In the genomic region with DNA sequence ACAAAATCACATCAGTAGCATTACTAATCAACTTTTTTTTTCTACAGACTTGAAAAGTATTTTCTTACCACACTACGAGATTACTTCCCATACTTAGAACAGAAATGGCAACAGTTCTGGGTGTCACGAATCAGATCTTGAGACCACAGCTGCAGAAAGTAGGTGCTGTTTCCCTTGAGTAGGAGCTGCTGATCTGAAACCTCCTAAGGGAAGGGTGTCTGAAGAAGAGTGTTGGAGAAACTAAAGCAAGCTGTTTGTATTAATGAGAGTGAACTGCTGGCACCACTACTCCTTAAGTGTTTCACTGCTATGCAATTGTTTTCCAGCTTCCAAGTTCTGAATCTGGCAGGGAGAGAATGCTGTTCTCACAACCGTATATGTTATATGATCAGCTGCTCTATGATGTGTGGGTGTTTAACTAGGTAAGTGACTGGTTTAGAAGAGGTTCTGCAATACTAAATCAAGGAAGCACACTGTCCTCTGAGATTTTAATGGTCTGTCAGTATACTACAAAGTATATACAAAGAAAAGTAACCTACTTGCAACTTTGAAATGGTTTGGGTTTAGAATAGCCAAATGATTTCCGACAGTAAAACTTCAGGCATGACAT, we compare ENCODE assay signal across 10 cellular contexts. TPM values are rescaled to one million over a fixed set of nuclear protein-coding genes. Genes with fewer than 3 reads are reported as not detected.
DNase-seq lines count a peak whose midpoint lies in the region; ATAC-seq and TF ChIP-seq lines count a peak whose summit lies in the region.
"Had no signal": no experiment of that assay in that cellular context is flagged by ENCODE, and none has a peak within 500 bp of the region (broad histone marks: within the 10 kb centered on the region; RNA-seq: fewer than 3 reads in every experiment).

No MANE protein-coding gene starts in this region.

- H3K9ac ChIP-seq in adipocyte (ENCODE audit: low read length) = no peak overlapping the region

- H3K9me3 ChIP-seq in adipocyte (ENCODE audit: control insufficient read depth, low read length) = no peaks in the 10 kb centered on the region
- H3K9me3 ChIP-seq in neutrophil = no peaks in the 10 kb centered on the region

- DNase-seq in GM12865 (ENCODE audit: low read depth) (peak; percentile 88), adipocyte (ENCODE audit: low read depth) (no peak), G401 (ENCODE audit: low spot score) (no peak)
- no peak for DNase-seq in stimulated activated CD4-positive, alpha-beta T cell treated with anti-CD3 and anti-CD28 coated beads, Interleukin-4, amount 100 ng/mL, for 4 hours
- DNase-seq: GDM1, midbrain had no signal

- peak; percentile 34 for ATAC-seq in HG03095 (IDR thresholded peaks at IDR 0.05; ENCODE audit: unreplicated experiment)
- ATAC-seq in HG02938 (IDR thresholded peaks at IDR 0.05; ENCODE audit: unreplicated experiment) = no peak
- ATAC-seq in HG02885 (IDR thresholded peaks at IDR 0.05; ENCODE audit: poor library complexity, unreplicated experiment) = no peak

- H3K27me3 ChIP-seq in adipocyte (replicated peaks; ENCODE audit: control insufficient read depth, insufficient read depth, low read length) (no peaks in the 10 kb centered on the region), neutrophil (no peaks in the 10 kb centered on the region)

- no peaks in the 10 kb centered on the region for H3K36me3 ChIP-seq in adipocyte (ENCODE audit: control insufficient read depth, insufficient read depth, low read length, severe bottlenecking)
- peaks cover 3% of the 10 kb centered on the region for H3K36me3 ChIP-seq in neutrophil

- peak overlapping the region; percentile 35 for H3K27ac ChIP-seq in neutrophil

- H3K4me3 ChIP-seq in GM12865 (ENCODE audit: low read depth, low read length) = peak overlapping the region; percentile 46
- peak overlapping the region; percentile 10 for H3K4me3 ChIP-seq in adipocyte (ENCODE audit: low read length)
- no peak overlapping the region for H3K4me3 ChIP-seq in neutrophil (ENCODE audit: low read depth in 1 of 2, low read length in 1 of 2)

- in situ Hi-C loops in G401 (cut with HindIII; ENCODE audit: low sequenced_read_pairs) = no loop called here

- H3K4me1 ChIP-seq in adipocyte (ENCODE audit: control insufficient read depth, insufficient read depth, low read length) (peaks cover 31% of the 10 kb centered on the region), neutrophil (ENCODE audit: control insufficient read depth in 1 of 2, insufficient read depth in 1 of 2, low read depth in 1 of 2, low read length in 1 of 2) (peaks cover 28 to 34% of the 10 kb centered on the region in 2 experiments)

- TF ChIP-seq CTCF in GM12865 (IDR thresholded peaks at IDR 0.05; ENCODE audit: insufficient read depth, low read depth, low read length, missing control alignments) = no peak
- TF ChIP-seq CTCF in neutrophil (IDR thresholded peaks at IDR 0.05) = no peak

RNA-seq across cellular contexts. Expression of gene ZNF652, which starts 3.3 kb away (rescaled TPM):
- total RNA-seq in G401 (2014; rRNA removed; shearing (Covaris generic)) = 10.2 and 20.2 TPM in 2 replicates

RNA-seq across cellular contexts. Expression of gene PHB1, which starts 55.9 kb away (rescaled TPM):
- 268 and 273 TPM in 2 replicates for total RNA-seq in G401 (2014; rRNA removed; shearing (Covaris generic))

Comparison
In these comparisons a context has a peak if more than half of its experiments do, and no peak if none do; other contexts are left out.
1. H3K4me3 ChIP-seq: peak in GM12865 (single experiment) and adipocyte (single experiment); none in neutrophil (0 of 2).